Comparison of ENCODE assay signal across 17 cellular contexts in genomic region chr9:97571664-97572063, GRCh38.
DNase-seq lines count a peak whose midpoint lies in the region; ATAC-seq and TF ChIP-seq lines count a peak whose summit lies in the region.
"Had no signal": no experiment of that assay in that cellular context is flagged by ENCODE, and none has a peak within 500 bp of the region (broad histone marks: within the 10 kb centered on the region; RNA-seq: fewer than 3 reads in every experiment).

No MANE protein-coding gene starts in this region.

- H3K9ac ChIP-seq in mesenchymal stem cell (ENCODE audit: low read length), result no peak overlapping the region
- H3K9ac ChIP-seq: neural progenitor cell had no signal

- H3K4me3 ChIP-seq in mesenchymal stem cell (ENCODE audit: insufficient read depth in 1 of 2, low read depth in 1 of 2, low read length in 2 of 2) (no peak overlapping the region), transverse colon (no peak overlapping the region)
- H3K4me3 ChIP-seq: neural progenitor cell had no signal

- TF ChIP-seq EP300 in transverse colon (IDR thresholded peaks at IDR 0.05; ENCODE audit: low read depth), result no peak

- H2BK5ac ChIP-seq in mesenchymal stem cell (ENCODE audit: low read depth, low read length, poor library complexity, severe bottlenecking), result no peak overlapping the region

- H3K4me1 ChIP-seq in mesenchymal stem cell (ENCODE audit: control insufficient read depth, insufficient read depth, low read depth, low read length), result no peaks in the 10 kb centered on the region
- H3K4me1 ChIP-seq in transverse colon, result peaks cover 6 to 16% (median 12%) of the 10 kb centered on the region in 4 donors
- H3K4me1 ChIP-seq: Caco-2, neural progenitor cell had no signal

- 44% methylated on average over 1 of the region's 1 CpG for WGBS in mesenchymal stem cell
- WGBS in transverse colon (ENCODE audit: low coverage in 1 of 2), 2 donors, result 67 to 75% methylated on average over 1 of the region's 1 CpG

- no peak overlapping the region for H2BK12ac ChIP-seq in mesenchymal stem cell (ENCODE audit: low read length in 2 of 2)

- DNase-seq in epidermal melanocyte (ENCODE audit: insufficient read length, low spot score) (peak; percentile 74), mesenchymal stem cell (peak; percentile 21), transverse colon (no peak), 8988T (no peak), NCI-H1417 treated with DMSO at 0.1 percent for 48 hours (lab: John Stamatoyannopoulos, UW) (no peak)
- DNase-seq: activated CD8-positive, alpha-beta T cell treated with anti-CD3 and anti-CD28 coated beads for 36 hours; activated naive CD8-positive, alpha-beta T cell treated with anti-CD3 and anti-CD28 coated beads, Interleukin-2, amount 50 U/mL, for 24 hours; AML-193; Caco-2; GDM1; Karpas-422; NCI-H1105 treated with DMSO at 0.1 percent for 48 hours; NCI-H524 treated with DMSO at 0.1 percent for 48 hours; stimulated activated naive CD4-positive, alpha-beta T cell treated with Interleukin-2 at 50 U/mL for 16 hours had no signal

- H2BK120ac ChIP-seq in mesenchymal stem cell (ENCODE audit: low read depth, low read length), result no peak overlapping the region

- intact Hi-C loops in transverse colon (cut with DNase I; ENCODE audit: low total_unique reads), result no loop called here

- ATAC-seq in SK-N-SH treated with all-trans-retinoic acid at 6 μM for 48 hours, result peak; percentile 48
- no peak for ATAC-seq in esophagus mucosa
- ATAC-seq: activated CD8-positive, alpha-beta T cell treated with anti-CD3 and anti-CD28 coated beads for 36 hours; activated naive CD8-positive, alpha-beta T cell treated with anti-CD3 and anti-CD28 coated beads, Interleukin-2, amount 50 U/mL, for 24 hours had no signal

- no peak for TF ChIP-seq POLR2A in transverse colon (IDR thresholded peaks at IDR 0.05)

- H3K4ac ChIP-seq in mesenchymal stem cell (ENCODE audit: low read depth in 1 of 2, low read length in 2 of 2), result no peak overlapping the region

- TF ChIP-seq CTCF in transverse colon (IDR thresholded peaks at IDR 0.05), result no peak

- H3K36me3 ChIP-seq in mesenchymal stem cell (ENCODE audit: control insufficient read depth in 1 of 2, insufficient read depth in 2 of 2, low read depth in 1 of 2, low read length in 2 of 2) (no peaks in the 10 kb centered on the region), transverse colon (no peaks in the 10 kb centered on the region)
- H3K36me3 ChIP-seq: neural progenitor cell had no signal

- H3K14ac ChIP-seq in mesenchymal stem cell (ENCODE audit: low read length in 2 of 2), result no peak overlapping the region

- H4K8ac ChIP-seq in mesenchymal stem cell (ENCODE audit: low read length), result no peak overlapping the region

- no peak overlapping the region for H2AK5ac ChIP-seq in mesenchymal stem cell (ENCODE audit: low read length, severe bottlenecking)

- no peaks in the 10 kb centered on the region for H3K9me3 ChIP-seq in mesenchymal stem cell (ENCODE audit: control insufficient read depth, low read length)
- H3K9me3 ChIP-seq in transverse colon, result no peaks in the 10 kb centered on the region
- H3K9me3 ChIP-seq: Caco-2 had no signal

- in situ Hi-C loops in transverse colon (cut with MboI; ENCODE audit: low pct_ligation_motif_present in 1 of 4, low pct_unique_long_range_greater_than_20kb in 1 of 4, low sequenced_read_pairs in 3 of 4), result no loop called here

- no peak overlapping the region for H3K23ac ChIP-seq in mesenchymal stem cell (ENCODE audit: low read length in 2 of 2)

- no peak overlapping the region for H2AFZ ChIP-seq in mesenchymal stem cell (ENCODE audit: low read depth, low read length)
- H2AFZ ChIP-seq: neural progenitor cell had no signal

- no peak overlapping the region for H3K18ac ChIP-seq in mesenchymal stem cell (ENCODE audit: low read depth in 1 of 2, low read length in 2 of 2)

- H3K27ac ChIP-seq in mesenchymal stem cell (ENCODE audit: low read length, poor library complexity, severe bottlenecking) (no peak overlapping the region), transverse colon (peak overlapping the region in 3 of 4 donors; percentile 10 to 44 (median 32))
- H3K27ac ChIP-seq: neural progenitor cell had no signal

- no peaks in the 10 kb centered on the region for H3K79me1 ChIP-seq in mesenchymal stem cell (replicated peaks; ENCODE audit: low read length, poor library complexity, severe bottlenecking)

- no peak overlapping the region for H3K4me2 ChIP-seq in mesenchymal stem cell (ENCODE audit: low read length, poor library complexity, severe bottlenecking)
- H3K4me2 ChIP-seq: neural progenitor cell had no signal

- H2BK15ac ChIP-seq in mesenchymal stem cell (ENCODE audit: low read depth, poor library complexity, severe bottlenecking), result no peak overlapping the region

- H3K27me3 ChIP-seq in mesenchymal stem cell (ENCODE audit: control insufficient read depth in 1 of 2, insufficient read depth in 1 of 2, low read length in 2 of 2), result peaks cover 17 to 20% of the 10 kb centered on the region in 2 experiments
- H3K27me3 ChIP-seq in transverse colon, result no peaks in the 10 kb centered on the region
- H3K27me3 ChIP-seq: neural progenitor cell had no signal

- H4K91ac ChIP-seq in mesenchymal stem cell (ENCODE audit: low read length), result no peak overlapping the region

TF ChIP-seq in SK-N-SH treated with all-trans-retinoic acid at 6 μM for 48 hours, 23 proteins besides CTCF, POLR2A, EP300 and RAD21 (continues in another document):
- no peak for TF ChIP-seq CREB5 (CRISPR knock-in tag; IDR thresholded peaks at IDR 0.05; ENCODE audit: low read depth)
- no peak for TF ChIP-seq RARB (CRISPR knock-in tag; IDR thresholded peaks at IDR 0.05)
- no peak for TF ChIP-seq ZNF8 (CRISPR knock-in tag; IDR thresholded peaks at IDR 0.05)
- TF ChIP-seq ARNTL (CRISPR knock-in tag; IDR thresholded peaks at IDR 0.05; ENCODE audit: borderline replicate concordance, low read depth), result no peak
- TF ChIP-seq ESRRG (CRISPR knock-in tag; IDR thresholded peaks at IDR 0.05), result no peak
- no peak for TF ChIP-seq TOX (CRISPR knock-in tag; IDR thresholded peaks at IDR 0.05; ENCODE audit: borderline replicate concordance)
- TF ChIP-seq ISL1 (CRISPR knock-in tag; IDR thresholded peaks at IDR 0.05), result no peak
- no peak for TF ChIP-seq OSR1 (CRISPR knock-in tag; IDR thresholded peaks at IDR 0.05)
- TF ChIP-seq GLIS3 (CRISPR knock-in tag; IDR thresholded peaks at IDR 0.05), result no peak
- TF ChIP-seq, protein P1, sequence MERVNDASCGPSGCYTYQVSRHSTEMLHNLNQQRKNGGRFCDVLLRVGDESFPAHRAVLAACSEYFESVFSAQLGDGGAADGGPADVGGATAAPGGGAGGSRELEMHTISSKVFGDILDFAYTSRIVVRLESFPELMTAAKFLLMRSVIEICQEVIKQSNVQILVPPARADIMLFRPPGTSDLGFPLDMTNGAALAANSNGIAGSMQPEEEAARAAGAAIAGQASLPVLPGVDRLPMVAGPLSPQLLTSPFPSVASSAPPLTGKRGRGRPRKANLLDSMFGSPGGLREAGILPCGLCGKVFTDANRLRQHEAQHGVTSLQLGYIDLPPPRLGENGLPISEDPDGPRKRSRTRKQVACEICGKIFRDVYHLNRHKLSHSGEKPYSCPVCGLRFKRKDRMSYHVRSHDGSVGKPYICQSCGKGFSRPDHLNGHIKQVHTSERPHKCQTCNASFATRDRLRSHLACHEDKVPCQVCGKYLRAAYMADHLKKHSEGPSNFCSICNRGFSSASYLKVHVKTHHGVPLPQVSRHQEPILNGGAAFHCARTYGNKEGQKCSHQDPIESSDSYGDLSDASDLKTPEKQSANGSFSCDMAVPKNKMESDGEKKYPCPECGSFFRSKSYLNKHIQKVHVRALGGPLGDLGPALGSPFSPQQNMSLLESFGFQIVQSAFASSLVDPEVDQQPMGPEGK (CRISPR knock-in tag; IDR thresholded peaks at IDR 0.05; ENCODE audit: borderline replicate concordance), result no peak
- TF ChIP-seq, protein P2, sequence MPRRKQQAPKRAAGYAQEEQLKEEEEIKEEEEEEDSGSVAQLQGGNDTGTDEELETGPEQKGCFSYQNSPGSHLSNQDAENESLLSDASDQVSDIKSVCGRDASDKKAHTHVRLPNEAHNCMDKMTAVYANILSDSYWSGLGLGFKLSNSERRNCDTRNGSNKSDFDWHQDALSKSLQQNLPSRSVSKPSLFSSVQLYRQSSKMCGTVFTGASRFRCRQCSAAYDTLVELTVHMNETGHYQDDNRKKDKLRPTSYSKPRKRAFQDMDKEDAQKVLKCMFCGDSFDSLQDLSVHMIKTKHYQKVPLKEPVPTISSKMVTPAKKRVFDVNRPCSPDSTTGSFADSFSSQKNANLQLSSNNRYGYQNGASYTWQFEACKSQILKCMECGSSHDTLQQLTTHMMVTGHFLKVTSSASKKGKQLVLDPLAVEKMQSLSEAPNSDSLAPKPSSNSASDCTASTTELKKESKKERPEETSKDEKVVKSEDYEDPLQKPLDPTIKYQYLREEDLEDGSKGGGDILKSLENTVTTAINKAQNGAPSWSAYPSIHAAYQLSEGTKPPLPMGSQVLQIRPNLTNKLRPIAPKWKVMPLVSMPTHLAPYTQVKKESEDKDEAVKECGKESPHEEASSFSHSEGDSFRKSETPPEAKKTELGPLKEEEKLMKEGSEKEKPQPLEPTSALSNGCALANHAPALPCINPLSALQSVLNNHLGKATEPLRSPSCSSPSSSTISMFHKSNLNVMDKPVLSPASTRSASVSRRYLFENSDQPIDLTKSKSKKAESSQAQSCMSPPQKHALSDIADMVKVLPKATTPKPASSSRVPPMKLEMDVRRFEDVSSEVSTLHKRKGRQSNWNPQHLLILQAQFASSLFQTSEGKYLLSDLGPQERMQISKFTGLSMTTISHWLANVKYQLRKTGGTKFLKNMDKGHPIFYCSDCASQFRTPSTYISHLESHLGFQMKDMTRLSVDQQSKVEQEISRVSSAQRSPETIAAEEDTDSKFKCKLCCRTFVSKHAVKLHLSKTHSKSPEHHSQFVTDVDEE (CRISPR knock-in tag; IDR thresholded peaks at IDR 0.05), result no peak
- TF ChIP-seq PPARA (CRISPR knock-in tag; IDR thresholded peaks at IDR 0.05; ENCODE audit: borderline replicate concordance), result no peak
- TF ChIP-seq TCF4 (CRISPR knock-in tag; IDR thresholded peaks at IDR 0.05; ENCODE audit: borderline replicate concordance), result no peak

Comparison
In these comparisons a context has a peak if more than half of its experiments do, and no peak if none do; other contexts are left out.
1. DNase-seq: peak in epidermal melanocyte (single experiment) and mesenchymal stem cell (single experiment); none in transverse colon (single experiment), 8988T (single experiment) and NCI-H1417 treated with DMSO at 0.1 percent for 48 hours (single experiment).